Comparison of ENCODE assay signal across 30 cellular contexts in genomic region chr13:58478858-58479257, GRCh38.
"Had no signal": no experiment of that assay in that cellular context is flagged by ENCODE, and none has a peak within 500 bp of the region (broad histone marks: within the 10 kb centered on the region; RNA-seq: fewer than 3 reads in every experiment).

No MANE protein-coding gene starts in this region.

- DNase-seq: natural killer cell; occipital lobe; ovary; posterior cingulate gyrus; psoas muscle; right cardiac atrium; spleen; stimulated activated CD4-positive, alpha-beta T cell treated with anti-CD3 and anti-CD28 coated beads, Interleukin-12 subunit alpha, Interleukin-12 subunit beta, amount 100 ng/mL, for 4 hours; stimulated activated CD4-positive, alpha-beta T cell treated with anti-CD3 and anti-CD28 coated beads, Interleukin-1b, Interleukin-23, amount 100 ng/mL, for 48 hours; stimulated activated CD4-positive, alpha-beta T cell treated with anti-CD3 and anti-CD28 coated beads, Interleukin-4, amount 100 ng/mL, for 1 hour; stimulated activated CD4-positive, alpha-beta T cell treated with anti-CD3 and anti-CD28 coated beads, Interleukin-4, amount 100 ng/mL, for 4 hours; stimulated activated CD8-positive, alpha-beta memory T cell treated with anti-CD3 and anti-CD28 coated beads, Interleukin-4, amount 100 ng/mL, for 48 hours; stimulated activated naive CD8-positive, alpha-beta T cell treated with anti-CD3 and anti-CD28 coated beads, Interleukin-15, amount 100 ng/mL, for 72 hours; stimulated activated naive CD8-positive, alpha-beta T cell treated with anti-CD3 and anti-CD28 coated beads, Interleukin-15, Interleukin-2, amounts not matched to agents 100 U/mL and 50 U/mL, for 24 hours; substantia nigra; testis; tibial artery; transverse colon; upper lobe of right lung; uterus had no signal

- H3K9me3 ChIP-seq: ovary, psoas muscle, suprapubic skin, testis, tibial artery, transverse colon, upper lobe of right lung, uterus had no signal

- H3K9ac ChIP-seq: neural progenitor cell, parathyroid adenoma had no signal

- H3K4me1 ChIP-seq: parathyroid adenoma, psoas muscle, spleen, suprapubic skin, testis, tibial artery, transverse colon, upper lobe of right lung, uterus had no signal

- H3K27ac Mint-ChIP-seq: natural killer cell; nephron; neural progenitor cell; progenitor cell of endocrine pancreas; stimulated activated memory B cell treated with anti-CD40 and anti-IgM and Interleukin-4, amounts not matched to agents 10 μg/mL and 1 μg/mL and 100 μg/mL, for 72 hours; stimulated activated naive CD8-positive, alpha-beta T cell treated with anti-CD3 and anti-CD28 coated beads, Interleukin-15, amount 100 ng/mL, for 72 hours; type B pancreatic cell had no signal

- ATAC-seq: natural killer cell; psoas muscle; right cardiac atrium; sciatic nerve; stimulated activated memory B cell treated with anti-CD40 and anti-IgM and Interleukin-4, amounts not matched to agents 10 μg/mL and 1 μg/mL and 100 μg/mL, for 72 hours; stimulated activated naive CD8-positive, alpha-beta T cell treated with anti-CD3 and anti-CD28 coated beads, Interleukin-15, amount 100 ng/mL, for 72 hours; stimulated activated naive CD8-positive, alpha-beta T cell treated with anti-CD3 and anti-CD28 coated beads, Interleukin-15, Interleukin-2, amounts not matched to agents 100 U/mL and 50 U/mL, for 24 hours; upper lobe of right lung had no signal

- H3K27ac ChIP-seq: neural progenitor cell, ovary, parathyroid adenoma, psoas muscle, skin epidermis, spleen, suprapubic skin, testis, tibial artery, transverse colon, upper lobe of right lung, uterus had no signal

- H3K27me3 Mint-ChIP-seq: progenitor cell of endocrine pancreas; stimulated activated memory B cell treated with anti-CD40 and anti-IgM and Interleukin-4, amounts not matched to agents 10 μg/mL and 1 μg/mL and 100 μg/mL, for 72 hours; stimulated activated naive CD8-positive, alpha-beta T cell treated with anti-CD3 and anti-CD28 coated beads, Interleukin-15, amount 100 ng/mL, for 72 hours; type B pancreatic cell had no signal

- H3K4me1 Mint-ChIP-seq: natural killer cell; stimulated activated memory B cell treated with anti-CD40 and anti-IgM and Interleukin-4, amounts not matched to agents 10 μg/mL and 1 μg/mL and 100 μg/mL, for 72 hours; stimulated activated naive CD8-positive, alpha-beta T cell treated with anti-CD3 and anti-CD28 coated beads, Interleukin-15, amount 100 ng/mL, for 72 hours had no signal

- H3K36me3 Mint-ChIP-seq: neural progenitor cell; stimulated activated memory B cell treated with anti-CD40 and anti-IgM and Interleukin-4, amounts not matched to agents 10 μg/mL and 1 μg/mL and 100 μg/mL, for 72 hours; type B pancreatic cell had no signal

- H3K9me3 Mint-ChIP-seq: nephron, neural progenitor cell, type B pancreatic cell had no signal

- H3K27me3 ChIP-seq: neural progenitor cell, ovary, spleen, suprapubic skin, testis, tibial artery, transverse colon, upper lobe of right lung, uterus had no signal

- H3K36me3 ChIP-seq: neural progenitor cell, ovary, spleen, suprapubic skin, tibial artery, transverse colon, upper lobe of right lung, uterus had no signal

- H3K4me3 ChIP-seq: neural progenitor cell, ovary, psoas muscle, skin epidermis, smooth muscle cell, spleen, suprapubic skin, testis, tibial artery, transverse colon, upper lobe of right lung, uterus had no signal

- H3K4me3 Mint-ChIP-seq: natural killer cell; nephron; neural progenitor cell; stimulated activated memory B cell treated with anti-CD40 and anti-IgM and Interleukin-4, amounts not matched to agents 10 μg/mL and 1 μg/mL and 100 μg/mL, for 72 hours; stimulated activated naive CD8-positive, alpha-beta T cell treated with anti-CD3 and anti-CD28 coated beads, Interleukin-15, amount 100 ng/mL, for 72 hours; type B pancreatic cell had no signal
